ENCODE assay signal across 22 cellular contexts in the genomic region with DNA sequence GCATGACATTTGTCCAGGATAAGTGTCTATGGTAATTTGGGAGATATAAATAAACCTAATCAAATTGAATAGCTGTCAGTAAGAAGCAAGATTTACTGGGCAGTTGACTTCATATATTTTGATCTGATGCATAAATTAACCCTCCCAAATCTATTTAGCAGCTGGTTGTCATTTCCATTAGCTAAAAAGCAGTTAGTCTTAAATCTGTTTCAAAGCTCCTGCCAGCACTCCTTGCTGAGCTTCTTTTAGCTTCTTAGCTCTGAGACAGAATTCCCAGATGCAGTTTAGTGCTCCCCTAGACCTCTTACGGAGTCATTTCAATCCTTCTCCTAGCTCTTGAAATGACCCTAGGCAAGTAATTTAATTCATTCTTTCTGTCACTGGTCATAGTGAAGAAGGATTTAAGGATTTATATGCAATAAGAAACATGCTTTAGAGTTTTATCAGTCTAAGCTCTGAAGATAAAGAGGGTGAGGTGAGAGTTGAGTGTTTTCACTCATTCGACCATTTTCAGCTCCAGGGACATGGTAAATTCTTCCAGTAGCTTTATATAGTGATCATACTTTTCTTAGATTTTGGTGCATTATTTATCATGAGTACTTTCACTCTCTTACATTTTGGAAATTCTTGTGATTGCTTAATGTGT.
DNase-seq lines count a peak whose midpoint lies in the region; ATAC-seq, FAIRE-seq and TF ChIP-seq lines count a peak whose summit lies in the region.
"Had no signal": no experiment of that assay in that cellular context is flagged by ENCODE, and none has a peak within 500 bp of the region (broad histone marks: within the 10 kb centered on the region; RNA-seq: fewer than 3 reads in every experiment).

No MANE protein-coding gene starts in this region.

- no peak overlapping the region for H3K9ac ChIP-seq in mesendoderm (ENCODE audit: low read length)

- H3K27me3 ChIP-seq in mesendoderm (ENCODE audit: insufficient read depth, low read length, poor library complexity), result no peaks in the 10 kb centered on the region

- H3K36me3 ChIP-seq in HEK293 (ENCODE audit: control insufficient read depth in 2 of 2, insufficient read depth in 1 of 2, low read length in 2 of 2) (no peaks in the 10 kb centered on the region; a peak in 1 of 3 replicates), mesendoderm (ENCODE audit: control insufficient read depth, insufficient read depth, low read length) (no peaks in the 10 kb centered on the region)

- H3K4me2 ChIP-seq in A549 (peak overlapping the region; percentile 98), mesendoderm (ENCODE audit: low read length) (no peak overlapping the region)

- peaks cover 2% of the 10 kb centered on the region for H3K79me1 ChIP-seq in mesendoderm (ENCODE audit: low read length)

- POLR2A ChIA-PET in A549 (lab: Yijun Ruan, JAX), result no interaction called here
- POLR2A ChIA-PET in HEK293 (lab: Yijun Ruan, JAX), result interaction anchor here (0.6 to 0.7 kb wide), 3 partner anchors 96 to 99 kb away, joined by 3 to 4 read pairs (median 4); no protein-coding TSS in a partner anchor

- CTCF ChIA-PET in A549 (lab: Yijun Ruan, JAX) (interaction anchor here (0.6 to 0.9 kb wide), 2 partner anchors 33 to 99 kb away, joined by 3 to 4 read pairs; a partner anchor contains a TSS), HEK293 (lab: Yijun Ruan, JAX) (interaction anchor here (1.0 kb wide), 2 partner anchors 93 to 169 kb away, joined by 3 read pairs; no protein-coding TSS in a partner anchor)

- no peak overlapping the region for H2BK5ac ChIP-seq in mesendoderm (ENCODE audit: low read length)

- peaks cover 13% of the 10 kb centered on the region for H3K79me2 ChIP-seq in mesendoderm (ENCODE audit: control insufficient read depth, insufficient read depth, low read length)

- H3K18ac ChIP-seq in mesendoderm (ENCODE audit: low read length), result peak overlapping the region; percentile 18

- intact Hi-C loops in left colon (cut with DNase I, micrococcal nuclease), result no loop called here

- no peak for TF ChIP-seq RAD21 in A549 (conservative IDR thresholded peaks at IDR 0.05 in 1 of 2, IDR thresholded peaks at IDR 0.05 in 1 of 2)

- H2BK15ac ChIP-seq in mesendoderm (replicated peaks; ENCODE audit: low read depth), result no peak overlapping the region

- H4K8ac ChIP-seq in mesendoderm (ENCODE audit: low read depth, low read length), result no peak overlapping the region

- FAIRE-seq in A549 (lab: Jason Lieb, UNC), result no peak
- FAIRE-seq: GM12892, HTR-8/SVneo, TTC549 had no signal

- TF ChIP-seq POLR2A in A549 (IDR thresholded peaks at IDR 0.05; ENCODE audit: low read length), result no peak

- H3K56ac ChIP-seq in mesendoderm (ENCODE audit: low read length), result no peak overlapping the region

- no peak overlapping the region for H3K23ac ChIP-seq in mesendoderm (ENCODE audit: low read length)

- no peak overlapping the region for H3K4ac ChIP-seq in mesendoderm (ENCODE audit: low read depth, low read length)

- H3K9me3 ChIP-seq in A549 (no peaks in the 10 kb centered on the region), HEK293 (ENCODE audit: control insufficient read depth, insufficient read depth, low read depth, low read length) (no peaks in the 10 kb centered on the region)

- 44% methylated on average over 2 of the region's 2 CpGs for WGBS in A549 (ENCODE audit: missing lambda C conversion rate)
- WGBS in mesendoderm (ENCODE audit: extremely low coverage, insufficient coverage, low lambda C conversion rate), result no CpG with 5 or more reads among the region's 2 CpGs

- H3K27ac ChIP-seq in A549, result peak overlapping the region; percentile 77 to 90
- H3K27ac ChIP-seq in HEK293 (ENCODE audit: extremely low read depth, low read depth, low read length), result no peak overlapping the region
- H3K27ac ChIP-seq in mesendoderm (ENCODE audit: low read depth, low read length), result no peak overlapping the region

- H2AK5ac ChIP-seq in mesendoderm (ENCODE audit: low read length), result no peak overlapping the region

- TF ChIP-seq EP300 in A549 (IDR thresholded peaks at IDR 0.05), result no peak

- H3K4me3 ChIP-seq in A549 (no peak overlapping the region), HEK293 (ENCODE audit: low read depth, low read length) (no peak overlapping the region), mesendoderm (ENCODE audit: low read length) (no peak overlapping the region)

- no peak overlapping the region for H2BK120ac ChIP-seq in mesendoderm (ENCODE audit: low read depth, low read length)

- TF ChIP-seq CTCF in A549 (IDR thresholded peaks at IDR 0.05) (no peak), HEK293 (tag by site-specific recombination; IDR thresholded peaks at IDR 0.05) (no peak)

- ATAC-seq in A549 (peak in 1 of 2 experiments; percentile 16; a peak in 1 of 6 replicates), left colon (no peak)
- no peak for ATAC-seq in activated CD4-positive, CD25-positive, alpha-beta regulatory T cell treated with anti-CD3 and anti-CD28 coated beads, Interleukin-2, amount 50 U/mL, for 24 hours
- ATAC-seq: left ventricle myocardium superior; stimulated activated naive CD8-positive, alpha-beta T cell treated with anti-CD3 and anti-CD28 coated beads, Interleukin-15, amount 100 ng/mL, for 72 hours had no signal

- peaks cover 61% of the 10 kb centered on the region for H3K4me1 ChIP-seq in A549
- peaks cover 43% of the 10 kb centered on the region for H3K4me1 ChIP-seq in HEK293 (ENCODE audit: control insufficient read depth, insufficient read depth, low read length)
- H3K4me1 ChIP-seq in mesendoderm (ENCODE audit: control insufficient read depth, low read depth, low read length), result peaks cover 4% of the 10 kb centered on the region

- no peak for DNase-seq in A549 (ENCODE audit: low read depth in 1 of 2, low spot score in 1 of 2)
- DNase-seq in amniotic epithelial cell (ENCODE audit: low read depth), result peak; percentile 53
- peak; percentile 41 for DNase-seq in mesendoderm
- DNase-seq in DMS153 treated with DMSO at 0.1 percent for 48 hours (lab: John Stamatoyannopoulos, UW; ENCODE audit: unreplicated experiment), result no peak
- no peak for DNase-seq in left colon
- DNase-seq in NOMO-1 (lab: John Stamatoyannopoulos, UW; ENCODE audit: unreplicated experiment in 2 of 2), result no peak
- DNase-seq: ACHN; activated naive CD4-positive, alpha-beta T cell treated with anti-CD3 and anti-CD28 coated beads, Interleukin-2, amount 50 U/mL, for 16 hours; activated T-cell treated with anti-CD3 and anti-CD28 coated beads for 4 hours; CD8-positive, alpha-beta memory T cell; effector CD8-positive, alpha-beta T cell; left ventricle myocardium superior; MM.1S; NCI-H187; NCI-H510A treated with DMSO at 0.1 percent for 48 hours; stimulated activated CD4-positive, alpha-beta T cell treated with anti-CD3 and anti-CD28 coated beads, Interleukin-15, amount 100 ng/mL, for 24 hours; stimulated activated naive CD8-positive, alpha-beta T cell treated with anti-CD3 and anti-CD28 coated beads, Interleukin-15, amount 100 ng/mL, for 72 hours had no signal

- H4K5ac ChIP-seq in mesendoderm (ENCODE audit: low read length), result no peak overlapping the region

TF ChIP-seq in A549, 52 proteins besides CTCF, POLR2A, EP300 and RAD21 (continues in another document):
- TF ChIP-seq, protein P1, sequence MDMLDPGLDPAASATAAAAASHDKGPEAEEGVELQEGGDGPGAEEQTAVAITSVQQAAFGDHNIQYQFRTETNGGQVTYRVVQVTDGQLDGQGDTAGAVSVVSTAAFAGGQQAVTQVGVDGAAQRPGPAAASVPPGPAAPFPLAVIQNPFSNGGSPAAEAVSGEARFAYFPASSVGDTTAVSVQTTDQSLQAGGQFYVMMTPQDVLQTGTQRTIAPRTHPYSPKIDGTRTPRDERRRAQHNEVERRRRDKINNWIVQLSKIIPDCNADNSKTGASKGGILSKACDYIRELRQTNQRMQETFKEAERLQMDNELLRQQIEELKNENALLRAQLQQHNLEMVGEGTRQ (IDR thresholded peaks at IDR 0.05), result no peak
- no peak for TF ChIP-seq CBX8 (IDR thresholded peaks at IDR 0.05)
- no peak for TF ChIP-seq CHD4 (IDR thresholded peaks at IDR 0.05; ENCODE audit: borderline replicate concordance)
- TF ChIP-seq JUN (IDR thresholded peaks at IDR 0.05), result no peak
- TF ChIP-seq FOSL2 (IDR thresholded peaks at IDR 0.05), result no peak
- no peak for TF ChIP-seq FOSL2 (CRISPR knock-in tag; IDR thresholded peaks at IDR 0.05)
- no peak for TF ChIP-seq KDM5A (IDR thresholded peaks at IDR 0.05)
- TF ChIP-seq ZSCAN20 (CRISPR knock-in tag; IDR thresholded peaks at IDR 0.05), result no peak
- TF ChIP-seq EHMT2 (IDR thresholded peaks at IDR 0.05; ENCODE audit: low read depth), result no peak
- no peak for TF ChIP-seq ZNF302 (CRISPR knock-in tag; IDR thresholded peaks at IDR 0.05)

TF ChIP-seq in HEK293, 187 proteins besides CTCF, POLR2A, EP300 and RAD21 (continues in another document):
- TF ChIP-seq, protein P2, sequence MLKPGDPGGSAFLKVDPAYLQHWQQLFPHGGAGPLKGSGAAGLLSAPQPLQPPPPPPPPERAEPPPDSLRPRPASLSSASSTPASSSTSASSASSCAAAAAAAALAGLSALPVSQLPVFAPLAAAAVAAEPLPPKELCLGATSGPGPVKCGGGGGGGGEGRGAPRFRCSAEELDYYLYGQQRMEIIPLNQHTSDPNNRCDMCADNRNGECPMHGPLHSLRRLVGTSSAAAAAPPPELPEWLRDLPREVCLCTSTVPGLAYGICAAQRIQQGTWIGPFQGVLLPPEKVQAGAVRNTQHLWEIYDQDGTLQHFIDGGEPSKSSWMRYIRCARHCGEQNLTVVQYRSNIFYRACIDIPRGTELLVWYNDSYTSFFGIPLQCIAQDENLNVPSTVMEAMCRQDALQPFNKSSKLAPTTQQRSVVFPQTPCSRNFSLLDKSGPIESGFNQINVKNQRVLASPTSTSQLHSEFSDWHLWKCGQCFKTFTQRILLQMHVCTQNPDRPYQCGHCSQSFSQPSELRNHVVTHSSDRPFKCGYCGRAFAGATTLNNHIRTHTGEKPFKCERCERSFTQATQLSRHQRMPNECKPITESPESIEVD (tag by site-specific recombination; IDR thresholded peaks at IDR 0.05), result peak; percentile 85
- TF ChIP-seq, protein P3, sequence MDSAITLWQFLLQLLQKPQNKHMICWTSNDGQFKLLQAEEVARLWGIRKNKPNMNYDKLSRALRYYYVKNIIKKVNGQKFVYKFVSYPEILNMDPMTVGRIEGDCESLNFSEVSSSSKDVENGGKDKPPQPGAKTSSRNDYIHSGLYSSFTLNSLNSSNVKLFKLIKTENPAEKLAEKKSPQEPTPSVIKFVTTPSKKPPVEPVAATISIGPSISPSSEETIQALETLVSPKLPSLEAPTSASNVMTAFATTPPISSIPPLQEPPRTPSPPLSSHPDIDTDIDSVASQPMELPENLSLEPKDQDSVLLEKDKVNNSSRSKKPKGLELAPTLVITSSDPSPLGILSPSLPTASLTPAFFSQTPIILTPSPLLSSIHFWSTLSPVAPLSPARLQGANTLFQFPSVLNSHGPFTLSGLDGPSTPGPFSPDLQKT (IDR thresholded peaks at IDR 0.05; ENCODE audit: borderline replicate concordance, low read depth, low read length), result no peak

Comparison
In these comparisons a context has a peak if more than half of its experiments do, and no peak if none do; other contexts are left out.
1. DNase-seq: peak in amniotic epithelial cell (single experiment) and mesendoderm (single experiment); none in A549 (0 of 2), DMS153 treated with DMSO at 0.1 percent for 48 hours (single experiment), left colon (0 of 2) and NOMO-1 (0 of 2).
2. H3K27ac ChIP-seq: peak in A549 (2 of 2); none in HEK293 (single experiment) and mesendoderm (single experiment).